ENCODE assay signal across 32 cellular contexts in the genomic region with DNA sequence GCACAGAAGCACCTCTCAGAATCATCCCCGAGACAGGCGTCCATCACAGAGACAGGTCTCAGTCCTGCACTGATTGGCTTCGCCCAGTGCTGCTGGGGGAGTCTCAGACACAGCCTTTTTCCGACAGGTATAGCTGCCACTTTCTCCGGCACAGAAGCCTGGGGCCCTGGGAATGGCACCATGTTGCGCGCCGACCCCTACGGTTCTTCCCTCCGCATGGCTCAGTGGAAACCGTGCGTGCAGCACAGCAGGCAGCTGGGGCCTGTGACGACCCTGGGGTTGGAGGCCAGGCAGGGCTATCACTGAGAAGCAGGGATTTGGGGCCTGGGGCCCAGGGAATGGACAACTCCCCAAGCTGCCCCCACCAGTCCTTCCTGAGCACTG. TPM values are rescaled to one million over a fixed set of nuclear protein-coding genes. Genes with fewer than 3 reads are reported as not detected.
"Had no signal": no experiment of that assay in that cellular context is flagged by ENCODE, and none has a peak within 500 bp of the region (broad histone marks: within the 10 kb centered on the region; RNA-seq: fewer than 3 reads in every experiment).

No MANE protein-coding gene starts in this region.

- FAIRE-seq: endothelial cell of umbilical vein had no signal

- H3K9me3 ChIP-seq: gastroesophageal sphincter, spleen, transverse colon, uterus had no signal

- H3K27ac Mint-ChIP-seq: activated CD4-positive, alpha-beta memory T cell treated with anti-CD3 and anti-CD28 coated beads, Interleukin-2, amount 10 ng/mL, durations not matched to agents 7 days and 5 days; activated CD4-positive, alpha-beta T cell treated with anti-CD3 and anti-CD28 coated beads, Interleukin-2, amount 10 ng/mL, durations not matched to agents 24 days and 14 days; activated CD8-positive, alpha-beta memory T cell treated with anti-CD3 and anti-CD28 coated beads, Interleukin-2, amount 10 ng/mL, durations not matched to agents 7 days and 5 days; activated naive CD4-positive, alpha-beta T cell treated with anti-CD3 and anti-CD28 coated beads, Interleukin-2, amount 50 U/mL, for 72 hours; activated T-cell treated with anti-CD3 and anti-CD28 coated beads, Interleukin-2, amount 50 U/mL, for 72 hours; T-helper 17 cell had no signal

- H3K4me3 Mint-ChIP-seq: activated CD4-positive, alpha-beta memory T cell treated with anti-CD3 and anti-CD28 coated beads, Interleukin-2, amount 10 ng/mL, durations not matched to agents 7 days and 5 days; activated CD4-positive, alpha-beta T cell treated with anti-CD3 and anti-CD28 coated beads, Interleukin-2, amount 10 ng/mL, durations not matched to agents 24 days and 14 days; activated CD8-positive, alpha-beta memory T cell treated with anti-CD3 and anti-CD28 coated beads, Interleukin-2, amount 10 ng/mL, durations not matched to agents 7 days and 5 days; activated T-cell treated with anti-CD3 and anti-CD28 coated beads, Interleukin-2, amount 50 U/mL, for 72 hours; immature natural killer cell; naive B cell; T-helper 17 cell had no signal

- H3K9me3 Mint-ChIP-seq: activated CD4-positive, alpha-beta memory T cell treated with anti-CD3 and anti-CD28 coated beads, Interleukin-2, amount 10 ng/mL, durations not matched to agents 7 days and 5 days; activated CD4-positive, alpha-beta T cell treated with anti-CD3 and anti-CD28 coated beads, Interleukin-2, amount 10 ng/mL, durations not matched to agents 24 days and 14 days; activated naive CD4-positive, alpha-beta T cell treated with anti-CD3 and anti-CD28 coated beads, Interleukin-2, amount 50 U/mL, for 72 hours; activated T-cell treated with anti-CD3 and anti-CD28 coated beads, Interleukin-2, amount 50 U/mL, for 72 hours; immature natural killer cell; naive B cell had no signal

- H3K27ac ChIP-seq: gastroesophageal sphincter, parathyroid adenoma, spleen, transverse colon, uterus, WERI-Rb-1 had no signal

- H2AFZ ChIP-seq: parathyroid adenoma had no signal

- H3K9ac ChIP-seq: parathyroid adenoma had no signal

- H3K36me3 ChIP-seq: uterus, WERI-Rb-1 had no signal

- H3K4me1 ChIP-seq: gastroesophageal sphincter, parathyroid adenoma, spleen, transverse colon, uterus had no signal

- H3K27me3 Mint-ChIP-seq: activated CD4-positive, alpha-beta memory T cell treated with anti-CD3 and anti-CD28 coated beads, Interleukin-2, amount 10 ng/mL, durations not matched to agents 7 days and 5 days; activated CD4-positive, alpha-beta T cell treated with anti-CD3 and anti-CD28 coated beads, Interleukin-2, amount 10 ng/mL, durations not matched to agents 24 days and 14 days; activated CD8-positive, alpha-beta memory T cell treated with anti-CD3 and anti-CD28 coated beads, Interleukin-2, amount 10 ng/mL, durations not matched to agents 7 days and 5 days; naive B cell; T-helper 17 cell had no signal

- H3K79me2 ChIP-seq: parathyroid adenoma had no signal

- H3K4me1 Mint-ChIP-seq: activated CD4-positive, alpha-beta memory T cell treated with anti-CD3 and anti-CD28 coated beads, Interleukin-2, amount 10 ng/mL, durations not matched to agents 7 days and 5 days; activated CD4-positive, alpha-beta T cell treated with anti-CD3 and anti-CD28 coated beads, Interleukin-2, amount 10 ng/mL, durations not matched to agents 24 days and 14 days; activated CD8-positive, alpha-beta memory T cell treated with anti-CD3 and anti-CD28 coated beads, Interleukin-2, amount 10 ng/mL, durations not matched to agents 7 days and 5 days; immature natural killer cell had no signal

- H3K27me3 ChIP-seq: gastroesophageal sphincter, spleen, transverse colon, uterus had no signal

- DNase-seq: activated CD4-positive, alpha-beta memory T cell treated with anti-CD3 and anti-CD28 coated beads, Interleukin-2, amount 10 ng/mL, durations not matched to agents 7 days and 5 days; activated CD4-positive, alpha-beta T cell treated with anti-CD3 and anti-CD28 coated beads, Interleukin-2, amount 10 ng/mL, durations not matched to agents 24 days and 14 days; activated CD8-positive, alpha-beta memory T cell treated with anti-CD3 and anti-CD28 coated beads, Interleukin-2, amount 10 ng/mL, durations not matched to agents 7 days and 5 days; activated naive CD4-positive, alpha-beta T cell; activated T-cell treated with anti-CD3 and anti-CD28 coated beads, Interleukin-2, amount 50 U/mL, for 72 hours; anterior cingulate cortex; cerebellar nuclear complex; head of caudate nucleus; hypothalamus; immature natural killer cell; naive B cell; nucleus accumbens; stimulated activated naive CD4-positive, alpha-beta T cell; T-helper 17 cell; T1000; transverse colon; uterus; WERI-Rb-1 had no signal

- H3K4me3 ChIP-seq: gastroesophageal sphincter, spleen, transverse colon, uterus had no signal

- ATAC-seq: activated CD4-positive, CD25-positive, alpha-beta regulatory T cell treated with anti-CD3 and anti-CD28 coated beads, Interleukin-2, amount 50 U/mL, for 24 hours; activated CD8-positive, alpha-beta memory T cell treated with anti-CD3 and anti-CD28 coated beads, Interleukin-2, amount 10 ng/mL, durations not matched to agents 7 days and 5 days; activated naive CD4-positive, alpha-beta T cell treated with anti-CD3 and anti-CD28 coated beads, Interleukin-2, amount 50 U/mL, for 72 hours; activated T-cell treated with anti-CD3 and anti-CD28 coated beads, Interleukin-2, amount 50 U/mL, for 72 hours; gastroesophageal sphincter; left lobe of liver; right cardiac atrium; SK-N-SH treated with all-trans-retinoic acid at 6 μM for 48 hours; T-helper 17 cell had no signal

RNA-seq across cellular contexts. Expression of a gene that starts 29.7 kb away (rescaled TPM):
- total RNA-seq: activated CD4-positive, alpha-beta memory T cell treated with anti-CD3 and anti-CD28 coated beads, Interleukin-2, amount 10 ng/mL, durations not matched to agents 7 days and 5 days; activated CD4-positive, alpha-beta T cell treated with anti-CD3 and anti-CD28 coated beads, Interleukin-2, amount 10 ng/mL, durations not matched to agents 24 days and 14 days; activated CD8-positive, alpha-beta memory T cell treated with anti-CD3 and anti-CD28 coated beads, Interleukin-2, amount 10 ng/mL, durations not matched to agents 7 days and 5 days; activated T-cell treated with anti-CD3 and anti-CD28 coated beads, Interleukin-2, amount 50 U/mL, for 72 hours; endothelial cell of umbilical vein; mesenteric fat pad; transverse colon had no signal
- polyA plus RNA-seq: esophagus, immature natural killer cell, neural cell had no signal

RNA-seq across cellular contexts. Expression of a gene that starts 58.5 kb away (rescaled TPM):
- total RNA-seq: activated CD8-positive, alpha-beta memory T cell treated with anti-CD3 and anti-CD28 coated beads, Interleukin-2, amount 10 ng/mL, durations not matched to agents 7 days and 5 days; endothelial cell of umbilical vein; gastroesophageal sphincter; lung microvascular endothelial cell; temporal lobe; uterus had no signal
- polyA plus RNA-seq: immature natural killer cell, neural cell had no signal
